Comparison of ENCODE assay signal across 16 cellular contexts in genomic region chr20:61560361-61560853, GRCh38.
DNase-seq lines count a peak whose midpoint lies in the region; ATAC-seq and TF ChIP-seq lines count a peak whose summit lies in the region.
"Had no signal": no experiment of that assay in that cellular context is flagged by ENCODE, and none has a peak within 500 bp of the region (broad histone marks: within the 10 kb centered on the region; RNA-seq: fewer than 3 reads in every experiment).

No MANE protein-coding gene starts in this region.

- peak; percentile 14 to 31 for ATAC-seq in right cardiac atrium
- no peak for ATAC-seq in Right ventricle myocardium superior (ENCODE audit: poor library complexity)
- ATAC-seq in GM18858 (IDR thresholded peaks at IDR 0.05; ENCODE audit: unreplicated experiment) = no peak
- ATAC-seq in GM18511 (IDR thresholded peaks at IDR 0.05; ENCODE audit: unreplicated experiment) = no peak
- ATAC-seq: activated CD4-positive, alpha-beta T cell treated with anti-CD3 and anti-CD28 coated beads for 36 hours; GM12878 had no signal

- 60% methylated on average over 15 of the region's 15 CpGs for WGBS in right cardiac atrium
- 74% methylated on average over 15 of the region's 15 CpGs for WGBS in hepatocyte (ENCODE audit: low lambda C conversion rate, missing lambda C conversion rate)

- no peak overlapping the region for H3K4me3 Mint-ChIP-seq in activated T-cell treated with anti-CD3 and anti-CD28 coated beads, Interleukin-2, amount 50 U/mL, for 24 hours
- H3K4me3 Mint-ChIP-seq: activated CD4-positive, alpha-beta T cell treated with anti-CD3 and anti-CD28 coated beads for 36 hours; immature natural killer cell had no signal

- intact Hi-C loops in right cardiac atrium (cut with DNase I) (no loop called here), Right ventricle myocardium superior (cut with DNase I) (no loop called here)

- H3K9me2 ChIP-seq in hepatocyte (replicated peaks; ENCODE audit: insufficient read depth) = no peaks in the 10 kb centered on the region

- no peak overlapping the region for H2AFZ ChIP-seq in hepatocyte

- H3K9me3 Mint-ChIP-seq in activated T-cell treated with anti-CD3 and anti-CD28 coated beads, Interleukin-2, amount 50 U/mL, for 24 hours = no peaks in the 10 kb centered on the region

- H3K4me1 ChIP-seq in right cardiac atrium (ENCODE audit: control insufficient read depth, insufficient read depth, low read length) (no peaks in the 10 kb centered on the region), SJCRH30 (no peaks in the 10 kb centered on the region), hepatocyte (ENCODE audit: insufficient read depth) (no peaks in the 10 kb centered on the region)
- H3K4me1 ChIP-seq: BLaER1 treated with 17β-estradiol and CSF1 and Interleukin-3, amounts not matched to agents 10 nM and 100 nM; tibial nerve had no signal

- peak in 2 of 3 donors; percentile 53 to 75 for DNase-seq in right cardiac atrium
- DNase-seq in Right ventricle myocardium superior = no peak
- peak; percentile 26 to 33 for DNase-seq in SJCRH30
- DNase-seq in hepatocyte (ENCODE audit: low spot score) = peak; percentile 68
- DNase-seq in NOMO-1 treated with dmso at 0.1 percent for 144 hours (lab: John Stamatoyannopoulos, UW; ENCODE audit: unreplicated experiment) = no peak
- no peak for DNase-seq in activated T-cell treated with anti-CD3 and anti-CD28 coated beads, Interleukin-2, amount 50 U/mL, for 24 hours
- DNase-seq: activated CD4-positive, alpha-beta T cell treated with anti-CD3 and anti-CD28 coated beads for 36 hours; activated naive CD4-positive, alpha-beta T cell treated with Interleukin-2 at 50 U/mL for 16 hours; effector CD4-positive, alpha-beta T cell; immature natural killer cell; ovary had no signal

- no peaks in the 10 kb centered on the region for H3K36me3 Mint-ChIP-seq in activated T-cell treated with anti-CD3 and anti-CD28 coated beads, Interleukin-2, amount 50 U/mL, for 24 hours (ENCODE audit: low read depth)
- H3K36me3 Mint-ChIP-seq: immature natural killer cell had no signal

- H3K36me3 ChIP-seq in SJCRH30 = no peaks in the 10 kb centered on the region
- no peaks in the 10 kb centered on the region for H3K36me3 ChIP-seq in hepatocyte (replicated peaks; ENCODE audit: insufficient read depth, low read depth)
- H3K36me3 ChIP-seq: BLaER1 treated with 17β-estradiol and CSF1 and Interleukin-3, amounts not matched to agents 10 nM and 100 nM; ovary; tibial nerve had no signal

- no peaks in the 10 kb centered on the region for H3K79me2 ChIP-seq in hepatocyte

- no peak overlapping the region for H3K27ac ChIP-seq in right cardiac atrium (ENCODE audit: low read length)
- H3K27ac ChIP-seq in SJCRH30 = no peak overlapping the region
- no peak overlapping the region for H3K27ac ChIP-seq in hepatocyte
- H3K27ac ChIP-seq: BLaER1 treated with 17β-estradiol and CSF1 and Interleukin-3, amounts not matched to agents 10 nM and 100 nM; ovary; tibial nerve had no signal

- H3K27me3 ChIP-seq in right cardiac atrium (ENCODE audit: control insufficient read depth, insufficient read depth) (no peaks in the 10 kb centered on the region), SJCRH30 (peaks cover 23% of the 10 kb centered on the region), hepatocyte (no peaks in the 10 kb centered on the region)
- H3K27me3 ChIP-seq: BLaER1 treated with 17β-estradiol and CSF1 and Interleukin-3, amounts not matched to agents 10 nM and 100 nM; ovary; tibial nerve had no signal

- no peak overlapping the region for H3K27ac Mint-ChIP-seq in activated T-cell treated with anti-CD3 and anti-CD28 coated beads, Interleukin-2, amount 50 U/mL, for 24 hours
- H3K27ac Mint-ChIP-seq: activated CD4-positive, alpha-beta T cell treated with anti-CD3 and anti-CD28 coated beads for 36 hours; immature natural killer cell had no signal

- H3K27me3 Mint-ChIP-seq in activated T-cell treated with anti-CD3 and anti-CD28 coated beads, Interleukin-2, amount 50 U/mL, for 24 hours = no peaks in the 10 kb centered on the region
- H3K27me3 Mint-ChIP-seq: activated CD4-positive, alpha-beta T cell treated with anti-CD3 and anti-CD28 coated beads for 36 hours had no signal

- H3K4me2 ChIP-seq in hepatocyte = no peak overlapping the region
- H3K4me2 ChIP-seq: BLaER1 treated with 17β-estradiol and CSF1 and Interleukin-3, amounts not matched to agents 10 nM and 100 nM had no signal

- TF ChIP-seq CTCF in hepatocyte (IDR thresholded peaks at IDR 0.05; ENCODE audit: poor library complexity) = peak; percentile 15

- no peaks in the 10 kb centered on the region for H3K9me3 ChIP-seq in right cardiac atrium (ENCODE audit: control insufficient read depth, low read length)
- H3K9me3 ChIP-seq in SJCRH30 (replicated peaks) = no peaks in the 10 kb centered on the region
- no peaks in the 10 kb centered on the region for H3K9me3 ChIP-seq in hepatocyte (ENCODE audit: low read depth)
- H3K9me3 ChIP-seq: BLaER1 treated with 17β-estradiol and CSF1 and Interleukin-3, amounts not matched to agents 10 nM and 100 nM; ovary; tibial nerve had no signal

- no peaks in the 10 kb centered on the region for H4K20me1 ChIP-seq in hepatocyte (ENCODE audit: insufficient read depth, poor library complexity, severe bottlenecking)

- H3K4me3 ChIP-seq in right cardiac atrium (ENCODE audit: low read length) (no peak overlapping the region), SJCRH30 (no peak overlapping the region), hepatocyte (no peak overlapping the region)
- H3K4me3 ChIP-seq: BLaER1 treated with 17β-estradiol and CSF1 and Interleukin-3, amounts not matched to agents 10 nM and 100 nM; GM12878; ovary; tibial nerve had no signal

- H3K4me1 Mint-ChIP-seq in activated T-cell treated with anti-CD3 and anti-CD28 coated beads, Interleukin-2, amount 50 U/mL, for 24 hours (ENCODE audit: low read depth) = no peaks in the 10 kb centered on the region
- H3K4me1 Mint-ChIP-seq: activated CD4-positive, alpha-beta T cell treated with anti-CD3 and anti-CD28 coated beads for 36 hours; immature natural killer cell had no signal

Comparison
In these comparisons a context has a peak if more than half of its experiments do, and no peak if none do; other contexts are left out.
1. ATAC-seq: peak in right cardiac atrium (2 of 2); none in Right ventricle myocardium superior (single experiment), GM18858 (single experiment) and GM18511 (single experiment).
2. DNase-seq: peak in right cardiac atrium (2 of 3), SJCRH30 (2 of 2) and hepatocyte (single experiment); none in Right ventricle myocardium superior (single experiment), NOMO-1 treated with dmso at 0.1 percent for 144 hours (single experiment) and activated T-cell treated with anti-CD3 and anti-CD28 coated beads, Interleukin-2, amount 50 U/mL, for 24 hours (single experiment).